In the genomic region with DNA sequence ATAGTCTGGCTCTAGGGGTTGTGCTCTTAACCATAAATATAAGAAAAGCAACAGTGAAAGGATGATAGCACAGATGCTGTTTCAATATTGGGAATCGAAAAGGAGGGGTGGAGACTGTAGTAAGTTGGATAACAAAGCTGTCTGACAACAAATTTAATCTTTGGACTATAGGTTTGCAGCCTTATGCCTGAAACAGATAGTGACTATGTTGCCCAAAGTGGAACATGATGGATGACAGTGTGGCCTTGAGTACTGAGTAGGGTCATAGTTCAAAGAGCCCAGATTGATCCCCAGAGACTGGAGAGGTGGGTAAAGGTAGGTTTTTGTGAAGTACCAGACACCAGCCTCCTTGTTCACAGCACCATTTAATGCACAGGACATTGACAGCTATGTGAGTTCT, we compare ENCODE assay signal across 2 cellular contexts.
A peak's percentile ranks its signal among the peaks of the same experiment; 100 is the strongest.
TF ChIP-seq lines count a peak whose summit lies in the region.

No MANE protein-coding gene starts in this region.

TF ChIP-seq in HepG2, 621 proteins besides CTCF, POLR2A, EP300 and RAD21 (continued from another document and continues in another):
- TF ChIP-seq, protein P1, sequence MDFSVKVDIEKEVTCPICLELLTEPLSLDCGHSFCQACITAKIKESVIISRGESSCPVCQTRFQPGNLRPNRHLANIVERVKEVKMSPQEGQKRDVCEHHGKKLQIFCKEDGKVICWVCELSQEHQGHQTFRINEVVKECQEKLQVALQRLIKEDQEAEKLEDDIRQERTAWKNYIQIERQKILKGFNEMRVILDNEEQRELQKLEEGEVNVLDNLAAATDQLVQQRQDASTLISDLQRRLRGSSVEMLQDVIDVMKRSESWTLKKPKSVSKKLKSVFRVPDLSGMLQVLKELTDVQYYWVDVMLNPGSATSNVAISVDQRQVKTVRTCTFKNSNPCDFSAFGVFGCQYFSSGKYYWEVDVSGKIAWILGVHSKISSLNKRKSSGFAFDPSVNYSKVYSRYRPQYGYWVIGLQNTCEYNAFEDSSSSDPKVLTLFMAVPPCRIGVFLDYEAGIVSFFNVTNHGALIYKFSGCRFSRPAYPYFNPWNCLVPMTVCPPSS (IDR thresholded peaks at IDR 0.05), result no peak
- peak; percentile 55; the same call in 1 of the 2 replicates for TF ChIP-seq TBX2 (CRISPR knock-in tag; IDR thresholded peaks at IDR 0.05; ENCODE audit: borderline replicate concordance)
- TF ChIP-seq, protein P2, sequence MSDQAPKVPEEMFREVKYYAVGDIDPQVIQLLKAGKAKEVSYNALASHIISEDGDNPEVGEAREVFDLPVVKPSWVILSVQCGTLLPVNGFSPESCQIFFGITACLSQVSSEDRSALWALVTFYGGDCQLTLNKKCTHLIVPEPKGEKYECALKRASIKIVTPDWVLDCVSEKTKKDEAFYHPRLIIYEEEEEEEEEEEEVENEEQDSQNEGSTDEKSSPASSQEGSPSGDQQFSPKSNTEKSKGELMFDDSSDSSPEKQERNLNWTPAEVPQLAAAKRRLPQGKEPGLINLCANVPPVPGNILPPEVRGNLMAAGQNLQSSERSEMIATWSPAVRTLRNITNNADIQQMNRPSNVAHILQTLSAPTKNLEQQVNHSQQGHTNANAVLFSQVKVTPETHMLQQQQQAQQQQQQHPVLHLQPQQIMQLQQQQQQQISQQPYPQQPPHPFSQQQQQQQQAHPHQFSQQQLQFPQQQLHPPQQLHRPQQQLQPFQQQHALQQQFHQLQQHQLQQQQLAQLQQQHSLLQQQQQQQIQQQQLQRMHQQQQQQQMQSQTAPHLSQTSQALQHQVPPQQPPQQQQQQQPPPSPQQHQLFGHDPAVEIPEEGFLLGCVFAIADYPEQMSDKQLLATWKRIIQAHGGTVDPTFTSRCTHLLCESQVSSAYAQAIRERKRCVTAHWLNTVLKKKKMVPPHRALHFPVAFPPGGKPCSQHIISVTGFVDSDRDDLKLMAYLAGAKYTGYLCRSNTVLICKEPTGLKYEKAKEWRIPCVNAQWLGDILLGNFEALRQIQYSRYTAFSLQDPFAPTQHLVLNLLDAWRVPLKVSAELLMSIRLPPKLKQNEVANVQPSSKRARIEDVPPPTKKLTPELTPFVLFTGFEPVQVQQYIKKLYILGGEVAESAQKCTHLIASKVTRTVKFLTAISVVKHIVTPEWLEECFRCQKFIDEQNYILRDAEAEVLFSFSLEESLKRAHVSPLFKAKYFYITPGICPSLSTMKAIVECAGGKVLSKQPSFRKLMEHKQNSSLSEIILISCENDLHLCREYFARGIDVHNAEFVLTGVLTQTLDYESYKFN (CRISPR knock-in tag; conservative IDR thresholded peaks at IDR 0.05), result peak; percentile 79
- TF ChIP-seq, protein P3, sequence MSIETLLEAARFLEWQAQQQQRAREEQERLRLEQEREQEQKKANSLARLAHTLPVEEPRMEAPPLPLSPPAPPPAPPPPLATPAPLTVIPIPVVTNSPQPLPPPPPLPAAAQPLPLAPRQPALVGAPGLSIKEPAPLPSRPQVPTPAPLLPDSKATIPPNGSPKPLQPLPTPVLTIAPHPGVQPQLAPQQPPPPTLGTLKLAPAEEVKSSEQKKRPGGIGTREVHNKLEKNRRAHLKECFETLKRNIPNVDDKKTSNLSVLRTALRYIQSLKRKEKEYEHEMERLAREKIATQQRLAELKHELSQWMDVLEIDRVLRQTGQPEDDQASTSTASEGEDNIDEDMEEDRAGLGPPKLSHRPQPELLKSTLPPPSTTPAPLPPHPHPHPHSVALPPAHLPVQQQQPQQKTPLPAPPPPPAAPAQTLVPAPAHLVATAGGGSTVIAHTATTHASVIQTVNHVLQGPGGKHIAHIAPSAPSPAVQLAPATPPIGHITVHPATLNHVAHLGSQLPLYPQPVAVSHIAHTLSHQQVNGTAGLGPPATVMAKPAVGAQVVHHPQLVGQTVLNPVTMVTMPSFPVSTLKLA (IDR thresholded peaks at IDR 0.05), result no peak
- TF ChIP-seq ZNF207 (IDR thresholded peaks at IDR 0.05; ENCODE audit: borderline replicate concordance), result no peak
- TF ChIP-seq ZNF644 (CRISPR knock-in tag; IDR thresholded peaks at IDR 0.05; ENCODE audit: low read depth), result peak; percentile 89
- TF ChIP-seq HOXD1 (CRISPR knock-in tag; IDR thresholded peaks at IDR 0.05), result peak; percentile 95
- TF ChIP-seq FOXP1 (IDR thresholded peaks at IDR 0.05), result no peak
- peak; percentile 42; the same call in 1 of the 2 replicates for TF ChIP-seq FOXP1 (CRISPR knock-in tag; IDR thresholded peaks at IDR 0.05)
- peak; percentile 90 for TF ChIP-seq MEIS2 (CRISPR knock-in tag; IDR thresholded peaks at IDR 0.05)
- 0 out of 2 replicates have a peak, but pooled peaks have one; percentile 35 for TF ChIP-seq HDAC1 (CRISPR knock-in tag; IDR thresholded peaks at IDR 0.05)
- TF ChIP-seq ZNF331 (CRISPR knock-in tag; IDR thresholded peaks at IDR 0.05), result 0 out of 2 replicates have a peak, but pooled peaks have one; percentile 21
- peak; percentile 54; the same call in 1 of the 2 replicates for TF ChIP-seq FOXO1 (CRISPR knock-in tag; IDR thresholded peaks at IDR 0.05)
- TF ChIP-seq, protein P4, sequence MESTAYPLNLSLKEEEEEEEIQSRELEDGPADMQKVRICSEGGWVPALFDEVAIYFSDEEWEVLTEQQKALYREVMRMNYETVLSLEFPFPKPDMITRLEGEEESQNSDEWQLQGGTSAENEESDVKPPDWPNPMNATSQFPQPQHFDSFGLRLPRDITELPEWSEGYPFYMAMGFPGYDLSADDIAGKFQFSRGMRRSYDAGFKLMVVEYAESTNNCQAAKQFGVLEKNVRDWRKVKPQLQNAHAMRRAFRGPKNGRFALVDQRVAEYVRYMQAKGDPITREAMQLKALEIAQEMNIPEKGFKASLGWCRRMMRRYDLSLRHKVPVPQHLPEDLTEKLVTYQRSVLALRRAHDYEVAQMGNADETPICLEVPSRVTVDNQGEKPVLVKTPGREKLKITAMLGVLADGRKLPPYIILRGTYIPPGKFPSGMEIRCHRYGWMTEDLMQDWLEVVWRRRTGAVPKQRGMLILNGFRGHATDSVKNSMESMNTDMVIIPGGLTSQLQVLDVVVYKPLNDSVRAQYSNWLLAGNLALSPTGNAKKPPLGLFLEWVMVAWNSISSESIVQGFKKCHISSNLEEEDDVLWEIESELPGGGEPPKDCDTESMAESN (CRISPR knock-in tag; conservative IDR thresholded peaks at IDR 0.05), result 0 out of 2 replicates have a peak, but pooled peaks have one; percentile 40
- peak; percentile 62; the same call in 1 of the 2 replicates for TF ChIP-seq PPARG (CRISPR knock-in tag; conservative IDR thresholded peaks at IDR 0.05)
- TF ChIP-seq, protein P5, sequence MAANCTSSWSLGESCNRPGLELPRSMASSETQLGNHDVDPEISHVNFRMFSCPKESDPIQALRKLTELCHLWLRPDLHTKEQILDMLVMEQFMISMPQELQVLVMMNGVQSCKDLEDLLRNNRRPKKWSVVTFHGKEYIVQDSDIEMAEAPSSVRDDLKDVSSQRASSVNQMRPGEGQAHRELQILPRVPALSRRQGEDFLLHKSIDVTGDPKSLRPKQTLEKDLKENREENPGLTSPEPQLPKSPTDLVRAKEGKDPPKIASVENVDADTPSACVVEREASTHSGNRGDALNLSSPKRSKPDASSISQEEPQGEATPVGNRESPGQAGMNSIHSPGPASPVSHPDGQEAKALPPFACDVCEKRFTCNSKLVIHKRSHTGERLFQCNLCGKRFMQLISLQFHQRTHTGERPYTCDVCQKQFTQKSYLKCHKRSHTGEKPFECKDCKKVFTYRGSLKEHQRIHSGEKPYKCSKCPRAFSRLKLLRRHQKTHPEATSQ (CRISPR knock-in tag; IDR thresholded peaks at IDR 0.05; ENCODE audit: borderline replicate concordance), result peak; percentile 63; the same call in 1 of the 2 replicates
- 0 out of 2 replicates have a peak, but pooled peaks have one; percentile 40 for TF ChIP-seq MIXL1 (CRISPR knock-in tag; IDR thresholded peaks at IDR 0.05)
- peak; percentile 27; the same call in 1 of the 2 replicates for TF ChIP-seq SOX5 (CRISPR knock-in tag; IDR thresholded peaks at IDR 0.05; ENCODE audit: borderline replicate concordance)

TF ChIP-seq in K562, 482 proteins besides CTCF, POLR2A, EP300 and RAD21 (continued from another document and continues in another):
- TF ChIP-seq, protein P6, sequence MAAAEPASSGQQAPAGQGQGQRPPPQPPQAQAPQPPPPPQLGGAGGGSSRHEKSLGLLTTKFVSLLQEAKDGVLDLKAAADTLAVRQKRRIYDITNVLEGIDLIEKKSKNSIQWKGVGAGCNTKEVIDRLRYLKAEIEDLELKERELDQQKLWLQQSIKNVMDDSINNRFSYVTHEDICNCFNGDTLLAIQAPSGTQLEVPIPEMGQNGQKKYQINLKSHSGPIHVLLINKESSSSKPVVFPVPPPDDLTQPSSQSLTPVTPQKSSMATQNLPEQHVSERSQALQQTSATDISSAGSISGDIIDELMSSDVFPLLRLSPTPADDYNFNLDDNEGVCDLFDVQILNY (CRISPR knock-in tag; IDR thresholded peaks at IDR 0.05), result no peak
- TF ChIP-seq CBFA2T3 (IDR thresholded peaks at IDR 0.05) (peak; percentile 74), KDM1A (IDR thresholded peaks at IDR 0.05) (peak; percentile 57 to 61; a peak in 3 of 4 replicates), NR2C1 (IDR thresholded peaks at IDR 0.05) (peak; percentile 47; the same call in 1 of the 2 replicates), NR2C1 (tag; IDR thresholded peaks at IDR 0.05) (peak; percentile 73), SPI1 (IDR thresholded peaks at IDR 0.05; ENCODE audit: borderline replicate concordance, low read depth, low read length) (no peak), NCOR1 (IDR thresholded peaks at IDR 0.05) (0 out of 2 replicates have a peak, but pooled peaks have one; percentile 17), ARID1B (IDR thresholded peaks at IDR 0.05) (peak; percentile 40; the same call in 1 of the 2 replicates), CBFA2T2 (conservative IDR thresholded peaks at IDR 0.05) (0 out of 2 replicates have a peak, but pooled peaks have one; percentile 16), JUNB (CRISPR knock-in tag; conservative IDR thresholded peaks at IDR 0.05) (no peak), TCF3 (CRISPR knock-in tag; IDR thresholded peaks at IDR 0.05) (peak; percentile 76)
- TF ChIP-seq, protein P7, sequence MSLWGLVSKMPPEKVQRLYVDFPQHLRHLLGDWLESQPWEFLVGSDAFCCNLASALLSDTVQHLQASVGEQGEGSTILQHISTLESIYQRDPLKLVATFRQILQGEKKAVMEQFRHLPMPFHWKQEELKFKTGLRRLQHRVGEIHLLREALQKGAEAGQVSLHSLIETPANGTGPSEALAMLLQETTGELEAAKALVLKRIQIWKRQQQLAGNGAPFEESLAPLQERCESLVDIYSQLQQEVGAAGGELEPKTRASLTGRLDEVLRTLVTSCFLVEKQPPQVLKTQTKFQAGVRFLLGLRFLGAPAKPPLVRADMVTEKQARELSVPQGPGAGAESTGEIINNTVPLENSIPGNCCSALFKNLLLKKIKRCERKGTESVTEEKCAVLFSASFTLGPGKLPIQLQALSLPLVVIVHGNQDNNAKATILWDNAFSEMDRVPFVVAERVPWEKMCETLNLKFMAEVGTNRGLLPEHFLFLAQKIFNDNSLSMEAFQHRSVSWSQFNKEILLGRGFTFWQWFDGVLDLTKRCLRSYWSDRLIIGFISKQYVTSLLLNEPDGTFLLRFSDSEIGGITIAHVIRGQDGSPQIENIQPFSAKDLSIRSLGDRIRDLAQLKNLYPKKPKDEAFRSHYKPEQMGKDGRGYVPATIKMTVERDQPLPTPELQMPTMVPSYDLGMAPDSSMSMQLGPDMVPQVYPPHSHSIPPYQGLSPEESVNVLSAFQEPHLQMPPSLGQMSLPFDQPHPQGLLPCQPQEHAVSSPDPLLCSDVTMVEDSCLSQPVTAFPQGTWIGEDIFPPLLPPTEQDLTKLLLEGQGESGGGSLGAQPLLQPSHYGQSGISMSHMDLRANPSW (CRISPR knock-in tag; IDR thresholded peaks at IDR 0.05), result no peak
- TF ChIP-seq, protein P8, sequence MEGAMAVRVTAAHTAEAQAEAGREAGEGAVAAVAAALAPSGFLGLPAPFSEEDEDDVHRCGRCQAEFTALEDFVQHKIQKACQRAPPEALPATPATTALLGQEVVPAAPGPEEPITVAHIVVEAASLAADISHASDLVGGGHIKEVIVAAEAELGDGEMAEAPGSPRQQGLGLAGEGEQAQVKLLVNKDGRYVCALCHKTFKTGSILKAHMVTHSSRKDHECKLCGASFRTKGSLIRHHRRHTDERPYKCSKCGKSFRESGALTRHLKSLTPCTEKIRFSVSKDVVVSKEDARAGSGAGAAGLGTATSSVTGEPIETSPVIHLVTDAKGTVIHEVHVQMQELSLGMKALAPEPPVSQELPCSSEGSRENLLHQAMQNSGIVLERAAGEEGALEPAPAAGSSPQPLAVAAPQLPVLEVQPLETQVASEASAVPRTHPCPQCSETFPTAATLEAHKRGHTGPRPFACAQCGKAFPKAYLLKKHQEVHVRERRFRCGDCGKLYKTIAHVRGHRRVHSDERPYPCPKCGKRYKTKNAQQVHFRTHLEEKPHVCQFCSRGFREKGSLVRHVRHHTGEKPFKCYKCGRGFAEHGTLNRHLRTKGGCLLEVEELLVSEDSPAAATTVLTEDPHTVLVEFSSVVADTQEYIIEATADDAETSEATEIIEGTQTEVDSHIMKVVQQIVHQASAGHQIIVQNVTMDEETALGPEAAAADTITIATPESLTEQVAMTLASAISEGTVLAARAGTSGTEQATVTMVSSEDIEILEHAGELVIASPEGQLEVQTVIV (CRISPR knock-in tag; IDR thresholded peaks at IDR 0.05; ENCODE audit: borderline replicate concordance), result no peak
- TF ChIP-seq, protein P9, sequence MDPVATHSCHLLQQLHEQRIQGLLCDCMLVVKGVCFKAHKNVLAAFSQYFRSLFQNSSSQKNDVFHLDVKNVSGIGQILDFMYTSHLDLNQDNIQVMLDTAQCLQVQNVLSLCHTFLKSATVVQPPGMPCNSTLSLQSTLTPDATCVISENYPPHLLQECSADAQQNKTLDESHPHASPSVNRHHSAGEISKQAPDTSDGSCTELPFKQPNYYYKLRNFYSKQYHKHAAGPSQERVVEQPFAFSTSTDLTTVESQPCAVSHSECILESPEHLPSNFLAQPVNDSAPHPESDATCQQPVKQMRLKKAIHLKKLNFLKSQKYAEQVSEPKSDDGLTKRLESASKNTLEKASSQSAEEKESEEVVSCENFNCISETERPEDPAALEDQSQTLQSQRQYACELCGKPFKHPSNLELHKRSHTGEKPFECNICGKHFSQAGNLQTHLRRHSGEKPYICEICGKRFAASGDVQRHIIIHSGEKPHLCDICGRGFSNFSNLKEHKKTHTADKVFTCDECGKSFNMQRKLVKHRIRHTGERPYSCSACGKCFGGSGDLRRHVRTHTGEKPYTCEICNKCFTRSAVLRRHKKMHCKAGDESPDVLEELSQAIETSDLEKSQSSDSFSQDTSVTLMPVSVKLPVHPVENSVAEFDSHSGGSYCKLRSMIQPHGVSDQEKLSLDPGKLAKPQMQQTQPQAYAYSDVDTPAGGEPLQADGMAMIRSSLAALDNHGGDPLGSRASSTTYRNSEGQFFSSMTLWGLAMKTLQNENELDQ (CRISPR knock-in tag; IDR thresholded peaks at IDR 0.05; ENCODE audit: borderline replicate concordance), result no peak
- TF ChIP-seq, protein P10, sequence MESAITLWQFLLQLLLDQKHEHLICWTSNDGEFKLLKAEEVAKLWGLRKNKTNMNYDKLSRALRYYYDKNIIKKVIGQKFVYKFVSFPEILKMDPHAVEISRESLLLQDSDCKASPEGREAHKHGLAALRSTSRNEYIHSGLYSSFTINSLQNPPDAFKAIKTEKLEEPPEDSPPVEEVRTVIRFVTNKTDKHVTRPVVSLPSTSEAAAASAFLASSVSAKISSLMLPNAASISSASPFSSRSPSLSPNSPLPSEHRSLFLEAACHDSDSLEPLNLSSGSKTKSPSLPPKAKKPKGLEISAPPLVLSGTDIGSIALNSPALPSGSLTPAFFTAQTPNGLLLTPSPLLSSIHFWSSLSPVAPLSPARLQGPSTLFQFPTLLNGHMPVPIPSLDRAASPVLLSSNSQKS (CRISPR knock-in tag; IDR thresholded peaks at IDR 0.05), result no peak
